In genomic region chr9:84759300-84759750, GRCh38 we compare ENCODE assay signal across 10 cellular contexts.
A peak's percentile ranks its signal among the peaks of the same experiment; 100 is the strongest.
DNase-seq lines count a peak whose midpoint lies in the region; ATAC-seq, FAIRE-seq and TF ChIP-seq lines count a peak whose summit lies in the region.
"Had no signal": no experiment of that assay in that cellular context is flagged by ENCODE, and none has a peak within 500 bp of the region (broad histone marks: within the 10 kb centered on the region; RNA-seq: fewer than 3 reads in every experiment).

No MANE protein-coding gene starts in this region.

- no peaks in the 10 kb centered on the region for H4K20me1 ChIP-seq in keratinocyte (ENCODE audit: control insufficient read depth, extremely low read depth, insufficient read depth, low read length)

- H2AFZ ChIP-seq in keratinocyte (ENCODE audit: control insufficient read depth, low read length) = peak overlapping the region; percentile 14

- H3K4me1 ChIP-seq in keratinocyte (ENCODE audit: control insufficient read depth, extremely low read depth, insufficient read depth, low read length) = peaks cover 22% of the 10 kb centered on the region
- H3K4me1 ChIP-seq: SJSA1 had no signal

- ATAC-seq in GM18861 (IDR thresholded peaks at IDR 0.05; ENCODE audit: unreplicated experiment) = peak; percentile 53
- peak; percentile 71 for ATAC-seq in GM21619 (IDR thresholded peaks at IDR 0.05; ENCODE audit: unreplicated experiment)
- peak; percentile 53 for ATAC-seq in HG03575 (IDR thresholded peaks at IDR 0.05; ENCODE audit: extremely low read depth, insufficient number of reproducible peaks, low FRiP score, unreplicated experiment)

- peak overlapping the region; percentile 51 for H3K9ac ChIP-seq in keratinocyte (ENCODE audit: control insufficient read depth, extremely low read depth, insufficient read depth, low read length)

- no peaks in the 10 kb centered on the region for H3K27me3 ChIP-seq in keratinocyte (ENCODE audit: control insufficient read depth, extremely low read depth, insufficient read depth, low read length)
- H3K27me3 ChIP-seq: SJSA1 had no signal

- no peaks in the 10 kb centered on the region for H3K36me3 ChIP-seq in keratinocyte (ENCODE audit: control insufficient read depth in 2 of 2, extremely low read depth in 1 of 2, insufficient read depth in 2 of 2, low read length in 2 of 2)
- H3K36me3 ChIP-seq: SJSA1 had no signal

- no peaks in the 10 kb centered on the region for H3K9me1 ChIP-seq in keratinocyte (ENCODE audit: control insufficient read depth, extremely low read depth, insufficient read depth, low read length)

- no peaks in the 10 kb centered on the region for H3K9me3 ChIP-seq in keratinocyte (ENCODE audit: control insufficient read depth, low read depth, low read length)
- H3K9me3 ChIP-seq: SJSA1 had no signal

- H3K4me2 ChIP-seq in keratinocyte (ENCODE audit: control insufficient read depth, extremely low read depth, insufficient read depth, low read depth, low read length) = peak overlapping the region; percentile 63

- FAIRE-seq in keratinocyte (lab: Jason Lieb, UNC) = peak; percentile 97

- no peak overlapping the region for H3K4me3 ChIP-seq in keratinocyte (ENCODE audit: control insufficient read depth in 2 of 3, extremely low read depth in 1 of 3, insufficient read depth in 2 of 3, low read depth in 1 of 3, low read length in 3 of 3)
- H3K4me3 ChIP-seq: SJSA1 had no signal

- dilution Hi-C loops in keratinocyte (cut with MboI; ENCODE audit: extremely low pct_ligation_motif_present, low sequenced_read_pairs) = no loop called here

- H3K79me2 ChIP-seq in keratinocyte (ENCODE audit: control insufficient read depth, insufficient read depth, low read length) = no peaks in the 10 kb centered on the region

- DNase-seq in keratinocyte (ENCODE audit: low read depth, low spot score) = peak; percentile 30
- no peak for DNase-seq in effector CD4-positive, alpha-beta T cell
- DNase-seq in hippocampal formation (lab: John Stamatoyannopoulos, UW) = no peak
- no peak for DNase-seq in pons (ENCODE audit: low spot score)
- no peak for DNase-seq in OCI-M2 (lab: John Stamatoyannopoulos, UW; ENCODE audit: unreplicated experiment)
- DNase-seq: hypothalamus had no signal

- H3K27ac ChIP-seq in keratinocyte (ENCODE audit: control insufficient read depth, insufficient read depth, low read length) = peak overlapping the region; percentile 67
- H3K27ac ChIP-seq: SJSA1 had no signal

- TF ChIP-seq CTCF in keratinocyte (optimal IDR thresholded peaks at IDR 0.05 in 1 of 3, IDR thresholded peaks at IDR 0.05 in 1 of 3, conservative IDR thresholded peaks at IDR 0.05 in 1 of 3; ENCODE audit: extremely low read depth in 1 of 3, insufficient read depth in 2 of 3, low read length in 3 of 3) = no peak
